Comparison of ENCODE assay signal across 25 cellular contexts in the genomic region with DNA sequence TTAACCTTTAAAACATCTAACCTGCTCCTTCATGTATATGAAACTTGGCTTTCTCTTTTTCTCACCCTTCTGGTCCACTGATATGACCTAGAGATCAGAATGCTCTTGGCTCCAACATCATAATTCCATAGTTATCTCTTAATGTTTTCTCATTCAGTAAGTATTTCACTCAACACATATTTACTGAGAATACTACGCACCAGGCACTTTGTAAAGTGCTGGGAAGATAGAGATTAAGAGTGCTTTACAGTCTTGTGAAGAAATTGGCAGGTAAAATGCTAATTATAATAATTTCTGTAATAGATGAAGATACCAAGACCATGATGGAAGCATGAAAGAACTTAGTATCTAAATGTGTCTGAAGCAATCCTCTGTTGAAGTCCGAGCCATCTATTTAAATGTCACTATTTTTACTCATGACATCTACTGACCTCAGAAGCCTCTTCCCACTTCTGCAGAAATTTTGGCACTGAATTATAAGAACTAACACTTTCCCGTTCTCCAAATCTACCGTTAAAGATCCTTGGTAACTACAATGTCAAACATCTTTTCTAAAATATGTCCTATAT.
"Had no signal": no experiment of that assay in that cellular context is flagged by ENCODE, and none has a peak within 500 bp of the region (broad histone marks: within the 10 kb centered on the region; RNA-seq: fewer than 3 reads in every experiment).

No MANE protein-coding gene starts in this region.

- H3K9me3 ChIP-seq: Peyer's patch had no signal

- H3K36me3 ChIP-seq: brain microvascular endothelial cell, cardiac muscle cell had no signal

- H3K27me3 ChIP-seq: brain microvascular endothelial cell, cardiac muscle cell, Peyer's patch had no signal

- H3K4me3 ChIP-seq: cardiac muscle cell, K562, Peyer's patch had no signal

- DNase-seq: activated B cell treated with CpG ODN at 0.5 μM for 24 hours; activated CD4-positive, alpha-beta T cell treated with anti-CD3 and anti-CD28 coated beads for 1 hour; activated CD4-positive, alpha-beta T cell treated with anti-CD3 and anti-CD28 coated beads, Interleukin-2, amount 10 ng/mL, durations not matched to agents 24 days and 14 days; activated CD4-positive, alpha-beta T cell treated with anti-CD3 and anti-CD28 coated beads, Interleukin-2, amount 50 U/mL, for 48 hours; activated CD8-positive, alpha-beta memory T cell treated with anti-CD3 and anti-CD28 coated beads, Interleukin-2, amount 10 ng/mL, durations not matched to agents 7 days and 5 days; activated gamma-delta T cell treated with Interleukin-2 at 50 U/mL for 16 hours; activated naive CD4-positive, alpha-beta T cell treated with anti-CD3 and anti-CD28 coated beads, Interleukin-2, amount 10 ng/mL, durations not matched to agents 7 days and 5 days; activated naive CD8-positive, alpha-beta T cell treated with anti-CD3 and anti-CD28 coated beads for 36 hours; activated T-cell treated with anti-CD3 and anti-CD28 coated beads, Interleukin-2, amount 50 U/mL, for 4 hours; brain microvascular endothelial cell; Karpas-422; MM.1S; NCI-H1105; NCI-H1436; NCI-H187; NCI-H2081; NCI-H446; NCI-H524; Peyer's patch; SHP77 treated with DMSO at 0.1 percent for 48 hours; T-helper 9 cell had no signal

- ATAC-seq: activated CD8-positive, alpha-beta memory T cell treated with anti-CD3 and anti-CD28 coated beads, Interleukin-2, amount 10 ng/mL, durations not matched to agents 7 days and 5 days; activated T-cell treated with anti-CD3 and anti-CD28 coated beads, Interleukin-2, amount 50 U/mL, for 4 hours; activated T-helper 17 cell treated with anti-CD3 and anti-CD28 coated beads, Interleukin-2, amount 50 U/mL, for 72 hours; K562 had no signal

- H3K27ac ChIP-seq: brain microvascular endothelial cell, cardiac muscle cell, Peyer's patch, RWPE1 had no signal

- H3K4me1 ChIP-seq: Peyer's patch had no signal
